Comparison of ENCODE assay signal across 8 cellular contexts in the genomic region with DNA sequence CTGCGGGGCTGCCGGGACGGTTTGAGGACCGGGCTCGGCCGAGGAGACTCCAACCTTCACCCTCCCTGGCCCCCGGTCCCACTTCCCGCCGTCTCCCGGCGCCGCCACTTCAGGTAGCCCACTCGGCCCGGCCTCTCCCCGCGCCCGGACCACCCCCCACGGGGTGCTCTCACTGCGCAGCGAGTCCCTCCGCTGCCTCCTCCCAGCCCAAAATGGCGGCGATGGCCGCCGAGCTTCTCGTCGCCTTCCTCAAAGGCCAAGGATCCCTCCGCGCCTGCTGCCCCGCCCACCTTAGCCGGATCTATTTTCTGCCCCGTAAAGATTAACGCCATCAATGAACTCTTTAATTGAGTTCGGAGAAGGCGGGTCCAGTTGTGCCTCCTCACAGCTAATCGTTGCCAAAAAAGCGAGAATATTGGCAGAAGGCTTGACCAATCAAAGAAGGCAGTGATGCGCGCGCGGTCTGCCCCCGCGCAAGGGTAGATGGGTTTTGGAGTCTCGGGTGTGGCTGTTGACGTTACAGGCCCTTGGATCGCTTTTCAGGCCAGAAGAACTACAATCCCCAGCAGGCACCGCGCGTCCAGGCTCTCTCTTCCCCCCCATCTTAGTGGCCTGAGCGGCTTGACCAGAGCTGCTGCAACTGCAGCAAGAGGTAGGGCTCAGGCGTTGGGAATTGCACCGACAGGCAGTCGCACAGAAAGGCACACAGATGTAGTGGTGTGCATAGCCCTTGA. TPM values are rescaled to one million over a fixed set of nuclear protein-coding genes. Genes with fewer than 3 reads are reported as not detected.
DNase-seq lines count a peak whose midpoint lies in the region; ATAC-seq, FAIRE-seq and TF ChIP-seq lines count a peak whose summit lies in the region.

A gene with protein sequence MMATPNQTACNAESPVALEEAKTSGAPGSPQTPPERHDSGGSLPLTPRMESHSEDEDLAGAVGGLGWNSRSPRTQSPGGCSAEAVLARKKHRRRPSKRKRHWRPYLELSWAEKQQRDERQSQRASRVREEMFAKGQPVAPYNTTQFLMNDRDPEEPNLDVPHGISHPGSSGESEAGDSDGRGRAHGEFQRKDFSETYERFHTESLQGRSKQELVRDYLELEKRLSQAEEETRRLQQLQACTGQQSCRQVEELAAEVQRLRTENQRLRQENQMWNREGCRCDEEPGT (plus strand): TSS at position 588 of the 734 bp plus-strand sequence. CDS start 919 bp downstream, outside the sequence.

- no peaks in the 10 kb centered on the region for H3K27me3 Mint-ChIP-seq in T-helper 2 cell treated with Interferon-gamma antibody and Interleukin-4, amounts not matched to agents 5 μg/mL and 100 μg/mL, for 36 hours (ENCODE audit: low read depth)

- H3K36me3 Mint-ChIP-seq in T-helper 2 cell treated with Interferon-gamma antibody and Interleukin-4, amounts not matched to agents 5 μg/mL and 100 μg/mL, for 36 hours (ENCODE audit: low read depth): peaks cover 23% of the 10 kb centered on the region

- H3K27ac ChIP-seq in ascending aorta (peak within 1 kb of the TSS; percentile 98 to 100), right cardiac atrium (ENCODE audit: low read length) (peak within 1 kb of the TSS; percentile 100), psoas muscle (peak within 1 kb of the TSS; percentile 100)

- H3K36me3 ChIP-seq in ascending aorta: no peaks in the 10 kb centered on the region
- H3K36me3 ChIP-seq in psoas muscle (ENCODE audit: insufficient read depth in 1 of 2, low read depth in 1 of 2): peaks cover 0 to 36% of the 10 kb centered on the region in 2 donors

- H3K27me3 ChIP-seq in ascending aorta (no peaks in the 10 kb centered on the region), right cardiac atrium (ENCODE audit: control insufficient read depth, insufficient read depth) (no peaks in the 10 kb centered on the region), psoas muscle (ENCODE audit: insufficient read depth in 3 of 3, low read length in 2 of 3) (no peaks in the 10 kb centered on the region)

- FAIRE-seq in urothelium cell line (lab: Jason Lieb, UNC): peak; percentile 58

- H3K27ac Mint-ChIP-seq in T-helper 2 cell treated with Interferon-gamma antibody and Interleukin-4, amounts not matched to agents 5 μg/mL and 100 μg/mL, for 36 hours: peak within 1 kb of the TSS; percentile 97

- peak within 1 kb of the TSS; percentile 81 to 90 for H3K4me3 ChIP-seq in ascending aorta
- H3K4me3 ChIP-seq in right cardiac atrium (ENCODE audit: low read length): peak within 1 kb of the TSS; percentile 93
- peak within 1 kb of the TSS; percentile 82 for H3K4me3 ChIP-seq in psoas muscle

- H3K9me3 ChIP-seq in ascending aorta: no peaks in the 10 kb centered on the region
- no peaks in the 10 kb centered on the region for H3K9me3 ChIP-seq in right cardiac atrium (ENCODE audit: control insufficient read depth, low read length)
- H3K9me3 ChIP-seq in psoas muscle: no peaks in the 10 kb centered on the region

- TF ChIP-seq CTCF in ascending aorta (IDR thresholded peaks at IDR 0.05): no peak
- TF ChIP-seq CTCF in psoas muscle (IDR thresholded peaks at IDR 0.05): no peak

- TF ChIP-seq POLR2A in GM18505 (IDR thresholded peaks at IDR 0.05; ENCODE audit: borderline replicate concordance, extremely low read depth, insufficient read depth, insufficient read length): peak; percentile 92

- WGBS in right cardiac atrium: under 1% methylated on average over 53 of the region's 53 CpGs
- 0% methylated on average over 46 to 53 of the region's 53 CpGs for WGBS in psoas muscle, 3 donors

- ATAC-seq in GM18505 (IDR thresholded peaks at IDR 0.05; ENCODE audit: unreplicated experiment): peak; percentile 77
- peak; percentile 90 for ATAC-seq in HG02970 (IDR thresholded peaks at IDR 0.05; ENCODE audit: low FRiP score, unreplicated experiment)
- ATAC-seq in right cardiac atrium: peak; percentile 97
- ATAC-seq in psoas muscle: peak; percentile 90 to 96 (median 93)

- no peaks in the 10 kb centered on the region for H3K9me3 Mint-ChIP-seq in T-helper 2 cell treated with Interferon-gamma antibody and Interleukin-4, amounts not matched to agents 5 μg/mL and 100 μg/mL, for 36 hours

- peak; percentile 93 for DNase-seq in NCI-H187 treated with DMSO at 0.1 percent for 48 hours (lab: John Stamatoyannopoulos, UW)
- DNase-seq in T-helper 2 cell treated with Interferon-gamma antibody and Interleukin-4, amounts not matched to agents 5 μg/mL and 100 μg/mL, for 36 hours (ENCODE audit: low spot score): peak; percentile 99
- DNase-seq in ascending aorta (ENCODE audit: low spot score in 2 of 2): peak; percentile 98 to 100
- peak; percentile 97 to 99 (median 99) for DNase-seq in right cardiac atrium
- peak; percentile 97 to 99 for DNase-seq in psoas muscle
- DNase-seq in urothelium cell line (ENCODE audit: low spot score): peak; percentile 96

- intact Hi-C loops in ascending aorta (cut with DNase I): loop anchor here (1.0 kb wide), 3 partner anchors 11 to 26 kb away; a partner anchor contains a TSS
- intact Hi-C loops in right cardiac atrium (cut with DNase I): loop anchor here in 1 of 4 donors (2.0 kb wide), 1 partner anchor 15 kb away; no protein-coding TSS in a partner anchor
- intact Hi-C loops in psoas muscle (cut with DNase I): loop anchor here (1.0 kb wide), 1 partner anchor 12 kb away; no protein-coding TSS in a partner anchor

- peaks cover 29% of the 10 kb centered on the region for H3K4me1 Mint-ChIP-seq in T-helper 2 cell treated with Interferon-gamma antibody and Interleukin-4, amounts not matched to agents 5 μg/mL and 100 μg/mL, for 36 hours (ENCODE audit: low read depth)

- H3K4me1 ChIP-seq in ascending aorta (peaks cover 12 to 42% of the 10 kb centered on the region in 2 donors), right cardiac atrium (ENCODE audit: control insufficient read depth, insufficient read depth, low read length) (peaks cover 6% of the 10 kb centered on the region), psoas muscle (peaks cover 41% of the 10 kb centered on the region)

- H3K4me3 Mint-ChIP-seq in T-helper 2 cell treated with Interferon-gamma antibody and Interleukin-4, amounts not matched to agents 5 μg/mL and 100 μg/mL, for 36 hours: peak within 1 kb of the TSS; percentile 98

RNA-seq across cellular contexts. Expression of the gene that starts here (rescaled TPM):
- 1.4 TPM for total RNA-seq in ascending aorta
- 1 to 10 TPM; 3.5 to 8.2 (median 6.6) TPM for total RNA-seq in right cardiac atrium
- 6.5 TPM for polyA plus RNA-seq in right cardiac atrium
- total RNA-seq in psoas muscle: 10 to 100 TPM; 13.7 to 47.1 (median 33.4) TPM
- 10 to 100 TPM in 2 of 3 donors, 1 to 10 TPM in 1; 8.2 to 69.5 (median 62.7) TPM for polyA plus RNA-seq in psoas muscle

Comparison
In these comparisons a context has a peak if more than half of its experiments do, and no peak if none do; other contexts are left out.
1. Peak in every context shown above with its lines: DNase-seq, ATAC-seq, H3K4me3 ChIP-seq and H3K27ac ChIP-seq.